Comparison of ENCODE assay signal across 20 cellular contexts in the genomic region with DNA sequence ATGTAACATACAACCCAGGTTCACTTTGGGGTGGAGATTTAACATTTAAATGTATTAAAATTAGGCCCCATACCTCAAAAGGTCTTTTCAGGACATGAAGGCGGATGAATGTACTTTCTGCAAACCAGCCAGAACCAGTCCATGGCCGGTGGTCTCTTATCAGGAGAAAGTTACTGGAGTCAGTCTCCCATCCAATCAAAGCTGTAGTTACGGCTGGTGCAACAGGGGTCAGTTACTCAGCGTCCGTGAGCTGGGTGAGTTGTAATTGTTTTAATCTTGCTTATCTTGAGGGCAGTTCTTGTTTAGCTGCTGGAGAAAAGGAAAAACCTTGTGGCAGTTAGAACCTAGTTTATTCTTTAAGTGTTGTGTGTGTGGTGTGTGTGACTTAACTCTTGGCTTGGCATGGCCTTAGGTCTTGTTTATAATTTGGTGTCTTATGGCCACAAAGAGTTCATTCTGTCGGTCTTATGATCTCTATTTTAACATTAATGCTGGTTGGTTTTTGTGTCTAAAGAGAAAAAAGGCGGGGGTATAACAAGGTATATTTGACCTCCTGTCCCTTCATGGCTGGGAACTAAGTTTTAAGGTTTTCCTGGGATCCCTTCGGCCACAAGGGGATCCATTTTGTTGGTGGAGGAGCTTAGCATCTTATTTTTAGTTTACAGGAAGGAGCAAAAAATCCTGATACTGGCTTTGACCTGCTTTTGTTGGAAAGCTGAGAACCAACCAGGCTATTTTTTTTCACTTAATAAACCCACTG.
DNase-seq lines count a peak whose midpoint lies in the region; ATAC-seq and TF ChIP-seq lines count a peak whose summit lies in the region.
"Had no signal": no experiment of that assay in that cellular context is flagged by ENCODE, and none has a peak within 500 bp of the region (broad histone marks: within the 10 kb centered on the region; RNA-seq: fewer than 3 reads in every experiment).

No MANE protein-coding gene starts in this region.

- 93 to 96% methylated on average over 6 to 8 of the region's 8 CpGs for WGBS in mesodermal cell (ENCODE audit: insufficient coverage in 2 of 2), 2 experiments
- whole genome bisulfite sequencing in stomach, 5 donors, result 28 to 50% (median 32%) methylated on average over 8 of the region's 8 CpGs
- WGBS in aorta, 2 donors, result 30 to 36% methylated on average over 8 of the region's 8 CpGs

- ATAC-seq in GM18868 (IDR thresholded peaks at IDR 0.05; ENCODE audit: unreplicated experiment), result no peak
- ATAC-seq in aorta (ENCODE audit: low FRiP score), result no peak
- ATAC-seq: A549 had no signal

- H3K9me3 ChIP-seq in mesodermal cell (ENCODE audit: control insufficient read depth, low read length) (no peaks in the 10 kb centered on the region), stomach (no peaks in the 10 kb centered on the region), aorta (ENCODE audit: control insufficient read depth, low read length) (no peaks in the 10 kb centered on the region)
- H3K9me3 ChIP-seq: A549, SJCRH30 had no signal

- H3K4me1 ChIP-seq in mesodermal cell (ENCODE audit: control insufficient read depth, insufficient read depth, low read length, poor library complexity, severe bottlenecking), result no peaks in the 10 kb centered on the region
- peaks cover 0 to 40% (median 26%) of the 10 kb centered on the region in 4 donors for H3K4me1 ChIP-seq in stomach
- H3K4me1 ChIP-seq in aorta (ENCODE audit: control insufficient read depth in 1 of 2, insufficient read depth in 2 of 2, low read length in 2 of 2), result no peaks in the 10 kb centered on the region
- H3K4me1 ChIP-seq: A549 had no signal

- H3K4me3 ChIP-seq in choroid plexus epithelial cell (ENCODE audit: low read depth, low read length), result no peak overlapping the region
- no peak overlapping the region for H3K4me3 ChIP-seq in mesodermal cell (ENCODE audit: extremely low read depth, insufficient read depth, low read length, poor library complexity, severe bottlenecking)
- H3K4me3 ChIP-seq in stomach, result no peak overlapping the region
- H3K4me3 ChIP-seq in aorta (ENCODE audit: low read length in 2 of 2), result no peak overlapping the region
- H3K4me3 ChIP-seq: A549, SJCRH30 had no signal

- no peaks in the 10 kb centered on the region for H3K36me3 ChIP-seq in mesodermal cell (ENCODE audit: control insufficient read depth, insufficient read depth, low read length)
- no peaks in the 10 kb centered on the region for H3K36me3 ChIP-seq in stomach
- no peaks in the 10 kb centered on the region for H3K36me3 ChIP-seq in aorta (ENCODE audit: control insufficient read depth in 1 of 2, insufficient read depth in 2 of 2, low read length in 1 of 2)
- H3K36me3 ChIP-seq: SJCRH30 had no signal

- H3K27ac ChIP-seq in mesodermal cell (ENCODE audit: low read depth, low read length, severe bottlenecking) (peak overlapping the region; percentile 63), stomach (peak overlapping the region; percentile 21 to 72 (median 63)), aorta (ENCODE audit: low read depth in 1 of 2, low read length in 2 of 2) (no peak overlapping the region)
- H3K27ac ChIP-seq: A549, SJCRH30 had no signal

- no peak for TF ChIP-seq CTCF in choroid plexus epithelial cell (conservative IDR thresholded peaks at IDR 0.05; ENCODE audit: low read depth, low read length)
- TF ChIP-seq CTCF in stomach (IDR thresholded peaks at IDR 0.05), result no peak

- intact Hi-C loops in stomach (cut with DNase I; ENCODE audit: low total_unique reads) (no loop called here), aorta (cut with DNase I) (loop anchor here (10.0 kb wide), 2 partner anchors 284 to 304 kb away; no protein-coding TSS in a partner anchor)

- TF ChIP-seq EP300 in stomach (IDR thresholded peaks at IDR 0.05), result no peak

- no peak for TF ChIP-seq POLR2A in stomach (IDR thresholded peaks at IDR 0.05)

- no peaks in the 10 kb centered on the region for H3K27me3 ChIP-seq in stomach
- no peaks in the 10 kb centered on the region for H3K27me3 ChIP-seq in aorta (ENCODE audit: control insufficient read depth in 1 of 2, insufficient read depth in 2 of 2, low read length in 1 of 2)
- H3K27me3 ChIP-seq: SJCRH30 had no signal

- DNase-seq in H4 (ENCODE audit: low spot score) (peak; percentile 82), choroid plexus epithelial cell (ENCODE audit: low read depth) (peak; percentile 27), stomach (peak; percentile 37), aorta (no peak), NCI-H69 (lab: John Stamatoyannopoulos, UW) (no peak), NCI-H146 (lab: John Stamatoyannopoulos, UW) (no peak)
- DNase-seq: Calu3; CD4-positive, alpha-beta T cell; DMS53; EL; H7; KBM-7; NCI-H1105 treated with DMSO at 0.1 percent for 48 hours; NCI-H187; NCI-H226; NCI-H524; SJCRH30 had no signal

Comparison
In these comparisons a context has a peak if more than half of its experiments do, and no peak if none do; other contexts are left out.
1. DNase-seq: peak in H4 (single experiment), choroid plexus epithelial cell (single experiment) and stomach (single experiment); none in aorta (0 of 2), NCI-H69 (single experiment) and NCI-H146 (single experiment).
2. H3K27ac ChIP-seq: peak in mesodermal cell (single experiment) and stomach (5 of 5); none in aorta (0 of 2).